ENCODE assay signal across 21 cellular contexts in the genomic region with DNA sequence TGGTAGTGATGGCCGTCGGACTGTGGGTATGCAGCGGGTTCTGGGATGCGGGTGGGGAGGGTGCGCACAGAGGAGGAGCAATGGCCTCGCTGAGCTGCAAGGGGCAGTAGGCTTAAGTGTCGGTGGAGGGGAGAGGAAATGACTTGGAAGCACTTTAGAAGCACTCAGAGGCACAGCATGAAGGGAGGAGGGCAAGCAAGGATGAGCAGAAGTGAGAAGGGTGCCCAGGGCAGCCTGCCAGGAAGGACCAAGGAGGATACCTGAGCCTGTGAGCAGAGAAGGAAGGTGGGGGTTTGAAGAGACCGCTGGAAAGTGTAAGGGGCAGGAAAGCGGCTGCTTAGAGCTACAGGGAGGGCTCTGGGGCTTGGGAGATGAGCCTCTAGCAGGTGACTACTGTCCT.
"Had no signal": no experiment of that assay in that cellular context is flagged by ENCODE, and none has a peak within 500 bp of the region (broad histone marks: within the 10 kb centered on the region; RNA-seq: fewer than 3 reads in every experiment).

No MANE protein-coding gene starts in this region.

- H3K27ac Mint-ChIP-seq: activated CD4-positive, alpha-beta T cell treated with anti-CD3 and anti-CD28 coated beads, Interleukin-2, amount 10 ng/mL, durations not matched to agents 24 days and 14 days; activated CD8-positive, alpha-beta T cell treated with anti-CD3 and anti-CD28 coated beads, Interleukin-2, amount 10 ng/mL, durations not matched to agents 7 days and 5 days; activated naive CD8-positive, alpha-beta T cell treated with anti-CD3 and anti-CD28 coated beads, Interleukin-2, amount 10 ng/mL, durations not matched to agents 7 days and 5 days; endodermal cell; type B pancreatic cell had no signal

- H3K4me1 Mint-ChIP-seq: activated CD4-positive, alpha-beta T cell treated with anti-CD3 and anti-CD28 coated beads, Interleukin-2, amount 10 ng/mL, durations not matched to agents 24 days and 14 days; activated naive CD8-positive, alpha-beta T cell treated with anti-CD3 and anti-CD28 coated beads, Interleukin-2, amount 10 ng/mL, durations not matched to agents 7 days and 5 days; endodermal cell had no signal

- H3K4me3 ChIP-seq: gastroesophageal sphincter, heart right ventricle, lung, prostate gland had no signal

- H3K4me3 Mint-ChIP-seq: activated CD4-positive, alpha-beta T cell treated with anti-CD3 and anti-CD28 coated beads, Interleukin-2, amount 10 ng/mL, durations not matched to agents 24 days and 14 days; activated CD8-positive, alpha-beta T cell treated with anti-CD3 and anti-CD28 coated beads, Interleukin-2, amount 10 ng/mL, durations not matched to agents 7 days and 5 days; activated naive CD8-positive, alpha-beta T cell treated with anti-CD3 and anti-CD28 coated beads, Interleukin-2, amount 10 ng/mL, durations not matched to agents 7 days and 5 days; endodermal cell; naive thymus-derived CD8-positive, alpha-beta T cell; type B pancreatic cell had no signal

- DNase-seq: activated CD4-positive, alpha-beta T cell treated with anti-CD3 and anti-CD28 coated beads, Interleukin-2, amount 10 ng/mL, durations not matched to agents 24 days and 14 days; activated CD4-positive, CD25-positive, alpha-beta regulatory T cell; activated CD8-positive, alpha-beta memory T cell treated with anti-CD3 and anti-CD28 coated beads, Interleukin-2, amount 50 U/mL, for 48 hours; activated CD8-positive, alpha-beta T cell treated with anti-CD3 and anti-CD28 coated beads, Interleukin-2, amount 10 ng/mL, durations not matched to agents 7 days and 5 days; activated naive CD8-positive, alpha-beta T cell treated with anti-CD3 and anti-CD28 coated beads, Interleukin-2, amount 10 ng/mL, durations not matched to agents 7 days and 5 days; brain microvascular endothelial cell; dermis blood vessel endothelial cell; endodermal cell; erythroblast; heart right ventricle; left cardiac atrium; midbrain; naive thymus-derived CD8-positive, alpha-beta T cell; right cardiac atrium; stimulated activated CD4-positive, alpha-beta T cell treated with anti-CD3 and anti-CD28 coated beads, Interleukin-4, amount 100 ng/mL, for 24 hours; stimulated activated CD8-positive, alpha-beta memory T cell treated with anti-CD3 and anti-CD28 coated beads, Interleukin-4, amount 100 ng/mL, for 48 hours; stimulated activated naive CD8-positive, alpha-beta T cell treated with anti-CD3 and anti-CD28 coated beads, Interleukin-15, Interleukin-2, amounts not matched to agents 100 U/mL and 50 U/mL, for 24 hours had no signal

- H3K36me3 ChIP-seq: brain microvascular endothelial cell, gastroesophageal sphincter, heart right ventricle, prostate gland had no signal

- H3K36me3 Mint-ChIP-seq: activated naive CD8-positive, alpha-beta T cell treated with anti-CD3 and anti-CD28 coated beads, Interleukin-2, amount 10 ng/mL, durations not matched to agents 7 days and 5 days; type B pancreatic cell had no signal

- H3K27ac ChIP-seq: brain microvascular endothelial cell, gastroesophageal sphincter, heart right ventricle had no signal

- H3K9me3 ChIP-seq: gastroesophageal sphincter, heart right ventricle, prostate gland had no signal

- H3K9me3 Mint-ChIP-seq: activated CD4-positive, alpha-beta T cell treated with anti-CD3 and anti-CD28 coated beads, Interleukin-2, amount 10 ng/mL, durations not matched to agents 24 days and 14 days; activated naive CD8-positive, alpha-beta T cell treated with anti-CD3 and anti-CD28 coated beads, Interleukin-2, amount 10 ng/mL, durations not matched to agents 7 days and 5 days; endodermal cell; naive thymus-derived CD8-positive, alpha-beta T cell; type B pancreatic cell had no signal

- H3K4me1 ChIP-seq: gastroesophageal sphincter, prostate gland had no signal

- ATAC-seq: activated CD8-positive, alpha-beta T cell treated with anti-CD3 and anti-CD28 coated beads, Interleukin-2, amount 10 ng/mL, durations not matched to agents 7 days and 5 days; gastroesophageal sphincter; left cardiac atrium; naive thymus-derived CD8-positive, alpha-beta T cell; stimulated activated naive CD8-positive, alpha-beta T cell treated with anti-CD3 and anti-CD28 coated beads, Interleukin-15, Interleukin-2, amounts not matched to agents 100 U/mL and 50 U/mL, for 24 hours had no signal
